Comparison of ENCODE assay signal across 8 cellular contexts in the genomic region with DNA sequence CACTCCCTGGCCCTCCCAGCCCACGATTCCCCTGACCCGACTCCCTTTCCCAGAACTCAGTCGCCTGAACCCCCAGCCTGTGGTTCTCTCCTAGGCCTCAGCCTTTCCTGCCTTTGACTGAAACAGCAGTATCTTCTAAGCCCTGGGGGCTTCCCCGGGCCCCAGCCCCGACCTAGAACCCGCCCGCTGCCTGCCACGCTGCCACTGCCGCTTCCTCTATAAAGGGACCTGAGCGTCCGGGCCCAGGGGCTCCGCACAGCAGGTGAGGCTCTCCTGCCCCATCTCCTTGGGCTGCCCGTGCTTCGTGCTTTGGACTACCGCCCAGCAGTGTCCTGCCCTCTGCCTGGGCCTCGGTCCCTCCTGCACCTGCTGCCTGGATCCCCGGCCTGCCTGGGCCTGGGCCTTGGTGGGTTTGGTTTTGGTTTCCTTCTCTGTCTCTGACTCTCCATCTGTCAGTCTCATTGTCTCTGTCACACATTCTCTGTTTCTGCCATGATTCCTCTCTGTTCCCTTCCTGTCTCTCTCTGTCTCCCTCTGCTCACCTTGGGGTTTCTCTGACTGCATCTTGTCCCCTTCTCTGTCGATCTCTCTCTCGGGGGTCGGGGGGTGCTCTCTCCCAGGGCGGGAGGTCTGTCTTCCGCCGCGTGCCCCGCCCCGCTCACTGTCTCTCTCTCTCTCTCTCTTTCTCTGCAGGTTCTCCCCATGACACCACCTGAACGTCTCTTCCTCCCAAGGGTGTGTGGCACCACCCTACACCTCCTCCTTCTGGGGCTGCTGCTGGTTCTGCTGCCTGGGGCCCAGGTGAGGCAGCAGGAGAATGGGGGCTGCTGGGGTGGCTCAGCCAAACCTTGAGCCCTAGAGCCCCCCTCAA. TPM values are rescaled to one million over a fixed set of nuclear protein-coding genes. Genes with fewer than 3 reads are reported as not detected.
DNase-seq lines count a peak whose midpoint lies in the region; ATAC-seq and TF ChIP-seq lines count a peak whose summit lies in the region.

A gene with protein sequence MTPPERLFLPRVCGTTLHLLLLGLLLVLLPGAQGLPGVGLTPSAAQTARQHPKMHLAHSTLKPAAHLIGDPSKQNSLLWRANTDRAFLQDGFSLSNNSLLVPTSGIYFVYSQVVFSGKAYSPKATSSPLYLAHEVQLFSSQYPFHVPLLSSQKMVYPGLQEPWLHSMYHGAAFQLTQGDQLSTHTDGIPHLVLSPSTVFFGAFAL (plus strand): TSS at position 249 of the 871 bp plus-strand sequence. CDS start 454 bp downstream, at position 703.

- H3K4me3 ChIP-seq in Peyer's patch: peak within 1 kb of the TSS; percentile 33 to 44 (median 35)

- no peaks in the 10 kb centered on the region for H3K27me3 Mint-ChIP-seq in activated naive CD8-positive, alpha-beta T cell treated with anti-CD3 and anti-CD28 coated beads for 36 hours

- H3K4me1 ChIP-seq in Peyer's patch: peaks cover 0 to 26% (median 3%) of the 10 kb centered on the region in 4 donors

- no peak for TF ChIP-seq CTCF in Peyer's patch (IDR thresholded peaks at IDR 0.05)

- peak; percentile 41 for ATAC-seq in GM19372 (IDR thresholded peaks at IDR 0.05; ENCODE audit: low read depth, unreplicated experiment)

- peak within 1 kb of the TSS; percentile 93 for H3K4me3 Mint-ChIP-seq in activated naive CD8-positive, alpha-beta T cell treated with anti-CD3 and anti-CD28 coated beads for 36 hours

- H3K27ac ChIP-seq in Peyer's patch: peak within 1 kb of the TSS; percentile 65 to 93 (median 74)

- H3K9me3 ChIP-seq in Peyer's patch: no peaks in the 10 kb centered on the region

- H3K4me1 Mint-ChIP-seq in activated naive CD8-positive, alpha-beta T cell treated with anti-CD3 and anti-CD28 coated beads for 36 hours: peaks cover 72% of the 10 kb centered on the region

- no peaks in the 10 kb centered on the region for H3K36me3 ChIP-seq in Peyer's patch

- DNase-seq in Peyer's patch: peak in 2 of 3 donors; percentile 74 to 80
- DNase-seq in activated naive CD8-positive, alpha-beta T cell treated with anti-CD3 and anti-CD28 coated beads for 36 hours: peak; percentile 82
- peak; percentile 55 for DNase-seq in stimulated activated CD8-positive, alpha-beta memory T cell treated with anti-CD3 and anti-CD28 coated beads, Interleukin-12 subunit alpha, Interleukin-12 subunit beta, amount 100 ng/mL, for 4 hours (ENCODE audit: low read depth)
- no peak for DNase-seq in NCI-H2171 treated with DMSO at 0.1 percent for 48 hours (lab: John Stamatoyannopoulos, UW)
- DNase-seq in NCI-H146 treated with DMSO at 0.1 percent for 48 hours (lab: John Stamatoyannopoulos, UW; ENCODE audit: unreplicated experiment): no peak
- no peak for DNase-seq in NCI-H345 (lab: John Stamatoyannopoulos, UW)
- DNase-seq in posterior vena cava (ENCODE audit: low spot score): no peak

- H3K27me3 ChIP-seq in Peyer's patch: no peaks in the 10 kb centered on the region

- peak within 1 kb of the TSS; percentile 99 for H3K27ac Mint-ChIP-seq in activated naive CD8-positive, alpha-beta T cell treated with anti-CD3 and anti-CD28 coated beads for 36 hours

- no peak for TF ChIP-seq POLR2A in Peyer's patch (IDR thresholded peaks at IDR 0.05)

- no peaks in the 10 kb centered on the region for H3K9me3 Mint-ChIP-seq in activated naive CD8-positive, alpha-beta T cell treated with anti-CD3 and anti-CD28 coated beads for 36 hours

- intact Hi-C loops in posterior vena cava (cut with DNase I): no loop called here

- H3K36me3 Mint-ChIP-seq in activated naive CD8-positive, alpha-beta T cell treated with anti-CD3 and anti-CD28 coated beads for 36 hours: peaks cover 56% of the 10 kb centered on the region

RNA-seq across cellular contexts. Expression of the gene that starts here (rescaled TPM):
- total RNA-seq in Peyer's patch (not detected), posterior vena cava (not detected)
- total RNA-seq in activated naive CD8-positive, alpha-beta T cell treated with anti-CD3 and anti-CD28 coated beads for 36 hours: 100 to 1,000 TPM; 328 to 335 TPM

Comparison
In these comparisons a context has a peak if more than half of its experiments do, and no peak if none do; other contexts are left out.
1. RNA of the gene that starts here (total RNA-seq): 328 to 335 TPM in activated naive CD8-positive, alpha-beta T cell treated with anti-CD3 and anti-CD28 coated beads for 36 hours; not detected in Peyer's patch and not detected in posterior vena cava; every median in the first group is over 100 times any median in the second.
2. Peak in DNase-seq, H3K4me3 ChIP-seq and H3K27ac ChIP-seq in Peyer's patch; RNA of the gene not detected or under 1 TPM.
3. DNase-seq: peak in activated naive CD8-positive, alpha-beta T cell treated with anti-CD3 and anti-CD28 coated beads for 36 hours (single experiment) and stimulated activated CD8-positive, alpha-beta memory T cell treated with anti-CD3 and anti-CD28 coated beads, Interleukin-12 subunit alpha, Interleukin-12 subunit beta, amount 100 ng/mL, for 4 hours (single experiment); none in NCI-H2171 treated with DMSO at 0.1 percent for 48 hours (single experiment), NCI-H146 treated with DMSO at 0.1 percent for 48 hours (single experiment), NCI-H345 (single experiment) and posterior vena cava (single experiment).